ENCODE assay signal across 9 cellular contexts in the genomic region with DNA sequence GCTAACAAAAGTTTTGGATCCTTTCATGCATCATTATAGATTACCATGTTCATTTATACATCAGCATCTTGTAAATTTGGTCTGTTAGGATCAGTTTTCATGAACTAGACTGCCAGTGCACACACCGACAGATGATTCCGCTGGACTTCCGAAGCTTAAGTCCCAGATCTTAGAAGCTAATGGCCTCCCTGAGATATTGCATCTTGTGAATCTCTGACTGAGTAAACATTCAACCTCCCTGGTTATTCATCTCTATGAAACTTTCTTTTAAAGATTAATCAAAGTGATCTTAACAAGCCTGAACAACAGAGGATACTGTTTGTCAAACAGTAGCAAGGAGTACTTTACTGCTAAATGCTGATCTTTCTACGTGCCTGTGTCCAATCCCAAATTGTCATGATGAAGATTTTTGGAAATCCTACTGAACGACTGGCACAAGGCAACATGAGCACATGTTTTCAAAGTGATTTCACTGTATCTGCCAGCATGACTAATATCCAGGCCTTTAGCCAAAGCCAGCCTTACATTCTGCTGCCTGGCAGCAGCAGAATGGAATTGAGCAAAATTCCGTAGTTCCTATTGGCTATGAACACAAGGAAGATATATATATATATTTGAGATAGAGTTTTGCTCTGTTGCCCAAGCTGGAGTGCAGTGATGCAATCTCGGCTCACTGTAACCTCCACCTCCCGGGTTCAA.
DNase-seq lines count a peak whose midpoint lies in the region; ATAC-seq, FAIRE-seq and TF ChIP-seq lines count a peak whose summit lies in the region.
"Had no signal": no experiment of that assay in that cellular context is flagged by ENCODE, and none has a peak within 500 bp of the region (broad histone marks: within the 10 kb centered on the region; RNA-seq: fewer than 3 reads in every experiment).

No MANE protein-coding gene starts in this region.

- H3K36me3 ChIP-seq in left lung = no peaks in the 10 kb centered on the region
- H3K36me3 ChIP-seq: BLaER1 treated with 17β-estradiol and CSF1 and Interleukin-3, amounts not matched to agents 10 nM and 100 nM had no signal

- ATAC-seq in Right ventricle myocardium superior (ENCODE audit: poor library complexity) = peak; percentile 94
- ATAC-seq in left lung = peak; percentile 76
- no peak for ATAC-seq in GM18870 (IDR thresholded peaks at IDR 0.05; ENCODE audit: unreplicated experiment)

- no peak overlapping the region for H3K27ac ChIP-seq in left lung
- H3K27ac ChIP-seq: BLaER1 treated with 17β-estradiol and CSF1 and Interleukin-3, amounts not matched to agents 10 nM and 100 nM had no signal

- no peaks in the 10 kb centered on the region for H3K27me3 ChIP-seq in left lung
- H3K27me3 ChIP-seq: BLaER1 treated with 17β-estradiol and CSF1 and Interleukin-3, amounts not matched to agents 10 nM and 100 nM had no signal

- H3K4me3 ChIP-seq in choroid plexus epithelial cell (ENCODE audit: low read depth, low read length) = no peak overlapping the region
- H3K4me3 ChIP-seq in left lung = no peak overlapping the region
- H3K4me3 ChIP-seq: BLaER1 treated with 17β-estradiol and CSF1 and Interleukin-3, amounts not matched to agents 10 nM and 100 nM had no signal

- DNase-seq in Right ventricle myocardium superior (no peak), cardiac septum (ENCODE audit: low spot score) (no peak), choroid plexus epithelial cell (ENCODE audit: low read depth) (peak; percentile 69), left lung (no peak), NCI-H1436 treated with DMSO at 0.1 percent for 48 hours (lab: John Stamatoyannopoulos, UW) (no peak), D721Med (ENCODE audit: insufficient read length, low spot score) (no peak)
- DNase-seq in stimulated activated CD4-positive, alpha-beta T cell treated with anti-CD3 and anti-CD28 coated beads, Interleukin-4, amount 100 ng/mL, for 24 hours = no peak

- H3K9me3 ChIP-seq in left lung = no peaks in the 10 kb centered on the region
- H3K9me3 ChIP-seq: BLaER1 treated with 17β-estradiol and CSF1 and Interleukin-3, amounts not matched to agents 10 nM and 100 nM had no signal

- TF ChIP-seq CTCF in choroid plexus epithelial cell (conservative IDR thresholded peaks at IDR 0.05; ENCODE audit: low read depth, low read length) = no peak
- TF ChIP-seq CTCF in left lung (IDR thresholded peaks at IDR 0.05) = no peak
- no peak for TF ChIP-seq CTCF in D721Med (IDR thresholded peaks at IDR 0.05; ENCODE audit: insufficient read depth, missing control alignments)

- intact Hi-C loops in Right ventricle myocardium superior (cut with DNase I) = no loop called here
- intact Hi-C loops in cardiac septum (cut with DNase I) = no loop called here
- intact Hi-C loops in left lung (cut with DNase I) = no loop called here

- FAIRE-seq in D721Med (lab: Jason Lieb, UNC) = no peak

- H3K4me1 ChIP-seq in left lung = no peaks in the 10 kb centered on the region
- H3K4me1 ChIP-seq: BLaER1 treated with 17β-estradiol and CSF1 and Interleukin-3, amounts not matched to agents 10 nM and 100 nM had no signal
